ENCODE assay signal across 8 cellular contexts in genomic region chr9:100474082-100474949, GRCh38. TPM values are rescaled to one million over a fixed set of nuclear protein-coding genes. Genes with fewer than 3 reads are reported as not detected.
DNase-seq lines count a peak whose midpoint lies in the region; ATAC-seq and TF ChIP-seq lines count a peak whose summit lies in the region.

No MANE protein-coding gene starts in this region.

- peaks cover 0 to 7% (median 0%) of the 10 kb centered on the region in 5 donors for H3K36me3 Mint-ChIP-seq in naive thymus-derived CD4-positive, alpha-beta T cell

- H3K4me1 Mint-ChIP-seq in naive thymus-derived CD4-positive, alpha-beta T cell: peaks cover 0 to 12% (median 6%) of the 10 kb centered on the region in 7 donors

- intact Hi-C loops in naive thymus-derived CD4-positive, alpha-beta T cell (cut with micrococcal nuclease): no loop called here

- no peaks in the 10 kb centered on the region for H3K36me3 ChIP-seq in naive thymus-derived CD4-positive, alpha-beta T cell (ENCODE audit: control insufficient read depth in 2 of 3, insufficient read depth in 3 of 3, low read length in 3 of 3)

- H3K4me3 Mint-ChIP-seq in naive thymus-derived CD4-positive, alpha-beta T cell: peak overlapping the region; percentile 60 to 87 (median 76)

- H3K27ac Mint-ChIP-seq in naive thymus-derived CD4-positive, alpha-beta T cell: peak overlapping the region in 1 of 9 donors; percentile 11

- POLR2A ChIA-PET in naive thymus-derived CD4-positive, alpha-beta T cell (lab: Charles Lee): no interaction called here

- peaks cover 46 to 57% (median 48%) of the 10 kb centered on the region in 5 donors for H3K27me3 Mint-ChIP-seq in naive thymus-derived CD4-positive, alpha-beta T cell

- H3K27ac ChIP-seq in naive thymus-derived CD4-positive, alpha-beta T cell (ENCODE audit: low read depth, low read length): no peak overlapping the region

- no peaks in the 10 kb centered on the region for H3K9me3 ChIP-seq in naive thymus-derived CD4-positive, alpha-beta T cell (ENCODE audit: control insufficient read depth in 2 of 3, low read length in 3 of 3)

- no peaks in the 10 kb centered on the region for H3K4me1 ChIP-seq in naive thymus-derived CD4-positive, alpha-beta T cell (ENCODE audit: control insufficient read depth in 2 of 2, insufficient read depth in 2 of 2, low read length in 2 of 2)

- CTCF ChIA-PET in naive thymus-derived CD4-positive, alpha-beta T cell (lab: Charles Lee): no interaction called here

- peaks cover 0 to 4% (median 0%) of the 10 kb centered on the region in 11 donors for H3K9me3 Mint-ChIP-seq in naive thymus-derived CD4-positive, alpha-beta T cell

- TF ChIP-seq CTCF in AG09309 (IDR thresholded peaks at IDR 0.05; ENCODE audit: control insufficient read depth, insufficient read depth, low read depth, low read length, missing control alignments): no peak
- TF ChIP-seq CTCF in choroid plexus epithelial cell (conservative IDR thresholded peaks at IDR 0.05; ENCODE audit: low read depth, low read length): no peak

- peak overlapping the region; percentile 73 for H3K4me3 ChIP-seq in AG09309 (ENCODE audit: control insufficient read depth, low read depth, low read length)
- peak overlapping the region; percentile 66 for H3K4me3 ChIP-seq in Jurkat, Clone E6-1 (ENCODE audit: low read length)
- H3K4me3 ChIP-seq in choroid plexus epithelial cell (ENCODE audit: low read depth, low read length): peak overlapping the region; percentile 67
- H3K4me3 ChIP-seq in naive thymus-derived CD4-positive, alpha-beta T cell (ENCODE audit: low read length): no peak overlapping the region

- no peaks in the 10 kb centered on the region for H3K27me3 ChIP-seq in naive thymus-derived CD4-positive, alpha-beta T cell (ENCODE audit: control insufficient read depth in 2 of 2, insufficient read depth in 2 of 2, low read length in 2 of 2)

- DNase-seq in AG09309 (ENCODE audit: low read depth) (no peak), choroid plexus epithelial cell (ENCODE audit: low read depth) (no peak), NAMALWA (ENCODE audit: low spot score) (no peak), epidermal melanocyte (ENCODE audit: insufficient read length, low spot score) (no peak)
- no peak for DNase-seq in Jurkat, Clone E6-1 (ENCODE audit: low read depth, low spot score)
- DNase-seq in naive thymus-derived CD4-positive, alpha-beta T cell: no peak

- ATAC-seq in naive thymus-derived CD4-positive, alpha-beta T cell: peak; percentile 20
- ATAC-seq in HG02981 (IDR thresholded peaks at IDR 0.05; ENCODE audit: unreplicated experiment) (no peak), GM21528 (IDR thresholded peaks at IDR 0.05; ENCODE audit: low FRiP score, unreplicated experiment) (no peak)

RNA-seq across cellular contexts. Expression of gene TMEFF1, which starts 1.4 kb away (rescaled TPM):
- polyA plus RNA-seq in Jurkat, Clone E6-1 (2012; ENCODE audit: insufficient read depth, insufficient read length): 5.7 TPM
- total RNA-seq in naive thymus-derived CD4-positive, alpha-beta T cell: under 1 TPM in 2 of 5 experiments, not detected in 3; 0.27 to 0.56 TPM
- not detected for polyA plus RNA-seq in naive thymus-derived CD4-positive, alpha-beta T cell

RNA-seq across cellular contexts. Expression of gene MSANTD3, which starts 47.4 kb away (rescaled TPM):
- 23.9 TPM for polyA plus RNA-seq in Jurkat, Clone E6-1 (2012; ENCODE audit: insufficient read depth, insufficient read length)
- total RNA-seq in naive thymus-derived CD4-positive, alpha-beta T cell: 10 to 100 TPM in 3 of 5 experiments, 1 to 10 TPM in 2; 6.8 to 13.4 (median 12.0) TPM
- 1 to 10 TPM; 3.5 to 4.1 TPM for polyA plus RNA-seq in naive thymus-derived CD4-positive, alpha-beta T cell
